ENCODE assay signal across 10 cellular contexts in genomic region chr2:233469261-233470006, GRCh38.
DNase-seq lines count a peak whose midpoint lies in the region; ATAC-seq and TF ChIP-seq lines count a peak whose summit lies in the region.
"Had no signal": no experiment of that assay in that cellular context is flagged by ENCODE, and none has a peak within 500 bp of the region (broad histone marks: within the 10 kb centered on the region; RNA-seq: fewer than 3 reads in every experiment).

No MANE protein-coding gene starts in this region.

- H3K4me3 Mint-ChIP-seq in chondrocyte (ENCODE audit: unreplicated experiment): no peak overlapping the region
- H3K4me3 Mint-ChIP-seq in stimulated activated naive B cell treated with anti-CD40 and anti-IgM and Interleukin-4, amounts not matched to agents 10 μg/mL and 1 μg/mL and 100 μg/mL, for 72 hours: no peak overlapping the region

- intact Hi-C loops in right lobe of liver (cut with DNase I): no loop called here

- ATAC-seq in right lobe of liver (peak in 3 of 4 donors; percentile 16 to 28 (median 16)), GM18861 (IDR thresholded peaks at IDR 0.05; ENCODE audit: unreplicated experiment) (no peak)
- ATAC-seq in stimulated activated naive B cell treated with anti-CD40 and anti-IgM and Interleukin-4, amounts not matched to agents 10 μg/mL and 1 μg/mL and 100 μg/mL, for 72 hours (replicated peaks): no peak

- POLR2A ChIA-PET in RWPE1 (lab: Yijun Ruan, JAX; ENCODE audit: low non-redundant PET): no interaction called here

- no peak for TF ChIP-seq POLR2A in right lobe of liver (IDR thresholded peaks at IDR 0.05)

- no peaks in the 10 kb centered on the region for H3K27me3 Mint-ChIP-seq in chondrocyte (ENCODE audit: low read depth)
- no peaks in the 10 kb centered on the region for H3K27me3 Mint-ChIP-seq in stimulated activated naive B cell treated with anti-CD40 and anti-IgM and Interleukin-4, amounts not matched to agents 10 μg/mL and 1 μg/mL and 100 μg/mL, for 72 hours

- H3K4me1 ChIP-seq in right lobe of liver: no peaks in the 10 kb centered on the region
- H3K4me1 ChIP-seq: prostate gland had no signal

- H3K4me3 ChIP-seq in right lobe of liver: no peak overlapping the region
- H3K4me3 ChIP-seq: prostate gland had no signal

- peaks cover 0 to 12% (median 0%) of the 10 kb centered on the region in 4 donors for H3K36me3 ChIP-seq in right lobe of liver

- H3K9me3 Mint-ChIP-seq in chondrocyte (ENCODE audit: low read depth): no peaks in the 10 kb centered on the region
- peaks cover 0 to 4% of the 10 kb centered on the region in 2 donors for H3K9me3 Mint-ChIP-seq in stimulated activated naive B cell treated with anti-CD40 and anti-IgM and Interleukin-4, amounts not matched to agents 10 μg/mL and 1 μg/mL and 100 μg/mL, for 72 hours

- no peak overlapping the region for H3K27ac Mint-ChIP-seq in chondrocyte (ENCODE audit: unreplicated experiment)
- H3K27ac Mint-ChIP-seq in stimulated activated naive B cell treated with anti-CD40 and anti-IgM and Interleukin-4, amounts not matched to agents 10 μg/mL and 1 μg/mL and 100 μg/mL, for 72 hours: peak overlapping the region; percentile 87

- WGBS in right lobe of liver (ENCODE audit: insufficient coverage, low coverage, low lambda C conversion rate, missing lambda C conversion rate): 37% methylated on average over 6 of the region's 32 CpGs

- H3K9me3 ChIP-seq in right lobe of liver: no peaks in the 10 kb centered on the region
- H3K9me3 ChIP-seq: prostate gland had no signal

- DNase-seq in RWPE1 (ENCODE audit: low spot score) (no peak), chondrocyte (ENCODE audit: low spot score) (peak; percentile 84), right lobe of liver (peak in 2 of 3 donors; percentile 49 to 52), occipital lobe (lab: John Stamatoyannopoulos, UW) (no peak), kidney tubule cell (ENCODE audit: low spot score) (no peak)
- no peak for DNase-seq in stimulated activated naive B cell treated with anti-CD40 and anti-IgM and Interleukin-4, amounts not matched to agents 10 μg/mL and 1 μg/mL and 100 μg/mL, for 72 hours
- DNase-seq: effector CD4-positive, alpha-beta T cell; NCI-H1930 had no signal

- H3K4me1 Mint-ChIP-seq in chondrocyte (ENCODE audit: low read depth): peaks cover 7% of the 10 kb centered on the region
- peaks cover 0 to 11% of the 10 kb centered on the region in 2 donors for H3K4me1 Mint-ChIP-seq in stimulated activated naive B cell treated with anti-CD40 and anti-IgM and Interleukin-4, amounts not matched to agents 10 μg/mL and 1 μg/mL and 100 μg/mL, for 72 hours

- H3K27ac ChIP-seq in RWPE1 (peak overlapping the region; percentile 24), right lobe of liver (no peak overlapping the region)

- CTCF ChIA-PET in RWPE1 (lab: Yijun Ruan, JAX): interaction anchor here (0.5 to 0.9 kb wide), 3 partner anchors 11 to 823 kb away, joined by 3 to 4 read pairs (median 4); no protein-coding TSS in a partner anchor

- TF ChIP-seq CTCF in RWPE1 (conservative IDR thresholded peaks at IDR 0.05; ENCODE audit: low read depth): no peak
- TF ChIP-seq CTCF in chondrocyte (IDR thresholded peaks at IDR 0.05): no peak
- TF ChIP-seq CTCF in right lobe of liver (IDR thresholded peaks at IDR 0.05): no peak

- H3K27me3 ChIP-seq in right lobe of liver: no peaks in the 10 kb centered on the region

- H3K36me3 Mint-ChIP-seq in chondrocyte (ENCODE audit: low read depth): peaks cover 33% of the 10 kb centered on the region
- H3K36me3 Mint-ChIP-seq in stimulated activated naive B cell treated with anti-CD40 and anti-IgM and Interleukin-4, amounts not matched to agents 10 μg/mL and 1 μg/mL and 100 μg/mL, for 72 hours: peaks cover 72 to 77% of the 10 kb centered on the region in 2 donors

Comparison
In these comparisons a context has a peak if more than half of its experiments do, and no peak if none do; other contexts are left out.
1. DNase-seq: peak in chondrocyte (single experiment) and right lobe of liver (2 of 3); none in RWPE1 (single experiment), stimulated activated naive B cell treated with anti-CD40 and anti-IgM and Interleukin-4, amounts not matched to agents 10 μg/mL and 1 μg/mL and 100 μg/mL, for 72 hours (single experiment), occipital lobe (single experiment) and kidney tubule cell (single experiment).
2. ATAC-seq: peak in right lobe of liver (3 of 4); none in stimulated activated naive B cell treated with anti-CD40 and anti-IgM and Interleukin-4, amounts not matched to agents 10 μg/mL and 1 μg/mL and 100 μg/mL, for 72 hours (0 of 2) and GM18861 (single experiment).